ENCODE assay signal across 8 cellular contexts in the genomic region with DNA sequence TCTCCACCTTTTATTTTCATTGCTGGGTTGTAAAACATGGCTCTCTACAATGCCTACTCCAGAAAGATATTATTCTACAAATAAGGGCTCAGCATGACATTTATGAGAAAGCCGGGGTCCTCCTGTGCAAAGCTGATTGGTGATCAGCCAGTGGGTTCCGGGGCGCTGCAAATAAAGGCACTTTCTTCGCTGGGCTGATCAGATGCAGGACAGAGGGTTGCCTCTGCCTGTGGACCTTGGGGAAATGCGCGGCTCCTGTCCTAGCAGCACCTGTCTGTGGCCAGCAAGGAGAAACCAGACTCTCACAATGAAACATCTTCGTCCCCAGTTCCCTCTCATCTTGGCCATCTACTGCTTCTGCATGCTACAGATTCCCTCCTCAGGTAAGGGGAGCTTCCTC. TPM values are rescaled to one million over a fixed set of nuclear protein-coding genes. Genes with fewer than 3 reads are reported as not detected.
"Had no signal": no experiment of that assay in that cellular context is flagged by ENCODE, and none has a peak within 500 bp of the region (broad histone marks: within the 10 kb centered on the region; RNA-seq: fewer than 3 reads in every experiment).

A gene with protein sequence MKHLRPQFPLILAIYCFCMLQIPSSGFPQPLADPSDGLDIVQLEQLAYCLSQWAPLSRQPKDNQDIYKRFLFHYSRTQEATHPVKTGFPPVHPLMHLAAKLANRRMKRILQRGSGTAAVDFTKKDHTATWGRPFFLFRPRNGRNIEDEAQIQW (plus strand): TSS at position 301 of the 400 bp plus-strand sequence. CDS start 7 bp downstream, at position 308.

- H3K9me3 Mint-ChIP-seq: IgD-negative memory B cell had no signal

- H3K27ac ChIP-seq: KMS-11 had no signal

- H3K4me2 ChIP-seq: KMS-11 had no signal

- H3K9ac ChIP-seq: KMS-11 had no signal

- H3K4me3 Mint-ChIP-seq: IgD-negative memory B cell had no signal

- H3K27ac Mint-ChIP-seq: H9, IgD-negative memory B cell had no signal

- H3K36me3 Mint-ChIP-seq: IgD-negative memory B cell had no signal

- FAIRE-seq: HTR-8/SVneo had no signal

- DNase-seq: GOT3, HCEC 1CT had no signal

RNA-seq across cellular contexts. Expression of the gene that starts here (rescaled TPM):
- total RNA-seq: H4, H9, HT-29 had no signal
- polyA plus RNA-seq: IgD-negative memory B cell had no signal
